Comparison of ENCODE assay signal across 1 cellular context in the genomic region with DNA sequence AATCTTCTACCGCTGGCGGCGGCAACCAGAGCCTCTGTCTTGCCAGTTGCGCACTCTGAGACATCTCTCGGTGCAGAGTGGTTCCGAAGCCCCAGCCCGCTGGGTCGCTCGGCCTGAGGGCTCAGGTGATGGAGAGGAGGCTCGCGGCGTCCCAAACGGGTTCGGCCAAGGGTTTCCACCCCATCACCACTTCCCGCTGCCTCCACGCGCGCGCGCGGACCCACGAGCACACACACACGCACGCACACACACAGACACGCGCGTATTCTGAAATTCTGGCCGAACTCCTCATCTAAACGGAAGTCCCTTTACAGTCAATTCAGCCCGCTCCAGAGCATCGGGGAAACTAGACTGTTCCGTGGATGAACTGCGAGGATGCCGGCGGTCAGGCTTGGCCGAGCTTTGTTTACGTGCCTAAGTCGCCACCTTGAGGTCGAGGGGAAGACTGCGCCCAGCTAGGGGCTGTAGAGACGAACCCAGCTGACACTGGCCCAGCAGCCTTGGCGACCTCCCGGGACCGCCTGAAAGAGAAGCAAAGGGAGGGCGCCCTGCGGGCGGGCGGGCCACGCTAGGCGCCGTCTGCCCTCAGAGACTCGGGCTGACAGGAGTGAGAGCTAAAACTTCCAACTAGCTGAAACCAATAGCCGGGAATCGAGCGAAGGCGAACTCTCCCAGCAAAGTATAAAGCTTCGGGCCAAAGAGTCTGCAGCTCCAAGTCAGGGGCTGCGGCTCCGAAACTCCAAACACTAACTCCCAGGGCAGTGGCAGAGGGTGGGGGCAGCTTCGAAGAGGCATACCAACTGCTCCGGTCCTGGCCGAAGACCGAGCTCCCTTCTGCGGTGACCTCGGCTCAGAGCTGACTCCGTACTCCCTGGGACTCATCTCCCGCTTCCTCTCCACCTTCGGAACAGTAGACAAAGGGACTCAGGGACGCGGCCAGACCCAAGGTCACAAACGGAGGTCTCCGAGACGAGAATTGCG.
TF ChIP-seq lines count a peak whose summit lies in the region.

No MANE protein-coding gene starts in this region.

TF ChIP-seq in HepG2, 621 proteins besides CTCF, POLR2A, EP300 and RAD21 (continued from another document and continues in another):
- TF ChIP-seq ZNF292 (CRISPR knock-in tag; IDR thresholded peaks at IDR 0.05; ENCODE audit: borderline replicate concordance, low read depth): 0 out of 2 replicates have a peak, but pooled peaks have one; percentile 32
- TF ChIP-seq, protein P1, sequence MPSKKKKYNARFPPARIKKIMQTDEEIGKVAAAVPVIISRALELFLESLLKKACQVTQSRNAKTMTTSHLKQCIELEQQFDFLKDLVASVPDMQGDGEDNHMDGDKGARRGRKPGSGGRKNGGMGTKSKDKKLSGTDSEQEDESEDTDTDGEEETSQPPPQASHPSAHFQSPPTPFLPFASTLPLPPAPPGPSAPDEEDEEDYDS (CRISPR knock-in tag; IDR thresholded peaks at IDR 0.05): no peak
- TF ChIP-seq SOX13 (IDR thresholded peaks at IDR 0.05): no peak
- TF ChIP-seq SOX13 (CRISPR knock-in tag; conservative IDR thresholded peaks at IDR 0.05 in 1 of 2, IDR thresholded peaks at IDR 0.05 in 1 of 2): no peak; a peak in 1 of 4 replicates
- TF ChIP-seq YY1 (IDR thresholded peaks at IDR 0.05; ENCODE audit: insufficient read depth, insufficient replicate concordance, low read depth, low read length): no peak
- TF ChIP-seq SOX6 (IDR thresholded peaks at IDR 0.05): no peak
- peak; percentile 48 for TF ChIP-seq SOX6 (CRISPR knock-in tag; IDR thresholded peaks at IDR 0.05)
- no peak for TF ChIP-seq SRSF1 (optimal IDR thresholded peaks at IDR 0.05; ENCODE audit: low read depth, low read length)
- TF ChIP-seq, protein P2, sequence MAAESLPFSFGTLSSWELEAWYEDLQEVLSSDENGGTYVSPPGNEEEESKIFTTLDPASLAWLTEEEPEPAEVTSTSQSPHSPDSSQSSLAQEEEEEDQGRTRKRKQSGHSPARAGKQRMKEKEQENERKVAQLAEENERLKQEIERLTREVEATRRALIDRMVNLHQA (CRISPR knock-in tag; IDR thresholded peaks at IDR 0.05): no peak
- TF ChIP-seq, protein P3, sequence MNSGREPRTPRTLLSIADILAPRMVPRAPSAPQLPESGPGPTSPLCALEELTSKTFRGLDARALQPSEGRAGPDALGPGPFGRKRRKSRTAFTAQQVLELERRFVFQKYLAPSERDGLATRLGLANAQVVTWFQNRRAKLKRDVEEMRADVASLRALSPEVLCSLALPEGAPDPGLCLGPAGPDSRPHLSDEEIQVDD (CRISPR knock-in tag; IDR thresholded peaks at IDR 0.05; ENCODE audit: borderline replicate concordance): no peak
- TF ChIP-seq EEA1 (CRISPR knock-in tag; IDR thresholded peaks at IDR 0.05; ENCODE audit: borderline replicate concordance): no peak
- no peak for TF ChIP-seq NONO (IDR thresholded peaks at IDR 0.05)
- peak; percentile 54; the same call in 1 of the 2 replicates for TF ChIP-seq NONO (CRISPR knock-in tag; conservative IDR thresholded peaks at IDR 0.05)
- no peak for TF ChIP-seq ELF4 (CRISPR knock-in tag; IDR thresholded peaks at IDR 0.05; ENCODE audit: borderline replicate concordance)
- no peak for TF ChIP-seq ZNF563 (CRISPR knock-in tag; IDR thresholded peaks at IDR 0.05)
- TF ChIP-seq ZNF430 (CRISPR knock-in tag; IDR thresholded peaks at IDR 0.05): 0 out of 2 replicates have a peak, but pooled peaks have one; percentile 27
- TF ChIP-seq, protein P4, sequence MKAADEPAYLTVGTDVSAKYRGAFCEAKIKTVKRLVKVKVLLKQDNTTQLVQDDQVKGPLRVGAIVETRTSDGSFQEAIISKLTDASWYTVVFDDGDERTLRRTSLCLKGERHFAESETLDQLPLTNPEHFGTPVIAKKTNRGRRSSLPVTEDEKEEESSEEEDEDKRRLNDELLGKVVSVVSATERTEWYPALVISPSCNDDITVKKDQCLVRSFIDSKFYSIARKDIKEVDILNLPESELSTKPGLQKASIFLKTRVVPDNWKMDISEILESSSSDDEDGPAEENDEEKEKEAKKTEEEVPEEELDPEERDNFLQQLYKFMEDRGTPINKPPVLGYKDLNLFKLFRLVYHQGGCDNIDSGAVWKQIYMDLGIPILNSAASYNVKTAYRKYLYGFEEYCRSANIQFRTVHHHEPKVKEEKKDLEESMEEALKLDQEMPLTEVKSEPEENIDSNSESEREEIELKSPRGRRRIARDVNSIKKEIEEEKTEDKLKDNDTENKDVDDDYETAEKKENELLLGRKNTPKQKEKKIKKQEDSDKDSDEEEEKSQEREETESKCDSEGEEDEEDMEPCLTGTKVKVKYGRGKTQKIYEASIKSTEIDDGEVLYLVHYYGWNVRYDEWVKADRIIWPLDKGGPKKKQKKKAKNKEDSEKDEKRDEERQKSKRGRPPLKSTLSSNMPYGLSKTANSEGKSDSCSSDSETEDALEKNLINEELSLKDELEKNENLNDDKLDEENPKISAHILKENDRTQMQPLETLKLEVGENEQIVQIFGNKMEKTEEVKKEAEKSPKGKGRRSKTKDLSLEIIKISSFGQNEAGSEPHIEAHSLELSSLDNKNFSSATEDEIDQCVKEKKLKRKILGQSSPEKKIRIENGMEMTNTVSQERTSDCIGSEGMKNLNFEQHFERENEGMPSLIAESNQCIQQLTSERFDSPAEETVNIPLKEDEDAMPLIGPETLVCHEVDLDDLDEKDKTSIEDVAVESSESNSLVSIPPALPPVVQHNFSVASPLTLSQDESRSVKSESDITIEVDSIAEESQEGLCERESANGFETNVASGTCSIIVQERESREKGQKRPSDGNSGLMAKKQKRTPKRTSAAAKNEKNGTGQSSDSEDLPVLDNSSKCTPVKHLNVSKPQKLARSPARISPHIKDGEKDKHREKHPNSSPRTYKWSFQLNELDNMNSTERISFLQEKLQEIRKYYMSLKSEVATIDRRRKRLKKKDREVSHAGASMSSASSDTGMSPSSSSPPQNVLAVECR (CRISPR knock-in tag; IDR thresholded peaks at IDR 0.05; ENCODE audit: borderline replicate concordance): 0 out of 2 replicates have a peak, but pooled peaks have one; percentile 35
- TF ChIP-seq, protein P5, sequence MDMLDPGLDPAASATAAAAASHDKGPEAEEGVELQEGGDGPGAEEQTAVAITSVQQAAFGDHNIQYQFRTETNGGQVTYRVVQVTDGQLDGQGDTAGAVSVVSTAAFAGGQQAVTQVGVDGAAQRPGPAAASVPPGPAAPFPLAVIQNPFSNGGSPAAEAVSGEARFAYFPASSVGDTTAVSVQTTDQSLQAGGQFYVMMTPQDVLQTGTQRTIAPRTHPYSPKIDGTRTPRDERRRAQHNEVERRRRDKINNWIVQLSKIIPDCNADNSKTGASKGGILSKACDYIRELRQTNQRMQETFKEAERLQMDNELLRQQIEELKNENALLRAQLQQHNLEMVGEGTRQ (IDR thresholded peaks at IDR 0.05; ENCODE audit: low read depth, low read length): no peak
- TF ChIP-seq, protein P5 (CRISPR knock-in tag; IDR thresholded peaks at IDR 0.05; ENCODE audit: borderline replicate concordance): no peak
- TF ChIP-seq ZBTB8A (CRISPR knock-in tag; IDR thresholded peaks at IDR 0.05; ENCODE audit: borderline replicate concordance, low read depth): no peak
- TF ChIP-seq POLR2AphosphoS2 (IDR thresholded peaks at IDR 0.05; ENCODE audit: low read depth, low read length): no peak
- TF ChIP-seq ZNF598 (CRISPR knock-in tag; IDR thresholded peaks at IDR 0.05; ENCODE audit: borderline replicate concordance): peak; percentile 79; the same call in 1 of the 2 replicates
- TF ChIP-seq EHMT2 (IDR thresholded peaks at IDR 0.05; ENCODE audit: borderline replicate concordance, low read depth, low read length): no peak
- TF ChIP-seq HDAC1 (CRISPR knock-in tag; IDR thresholded peaks at IDR 0.05): peak; percentile 25; the same call in 1 of the 2 replicates
- TF ChIP-seq, protein P6, sequence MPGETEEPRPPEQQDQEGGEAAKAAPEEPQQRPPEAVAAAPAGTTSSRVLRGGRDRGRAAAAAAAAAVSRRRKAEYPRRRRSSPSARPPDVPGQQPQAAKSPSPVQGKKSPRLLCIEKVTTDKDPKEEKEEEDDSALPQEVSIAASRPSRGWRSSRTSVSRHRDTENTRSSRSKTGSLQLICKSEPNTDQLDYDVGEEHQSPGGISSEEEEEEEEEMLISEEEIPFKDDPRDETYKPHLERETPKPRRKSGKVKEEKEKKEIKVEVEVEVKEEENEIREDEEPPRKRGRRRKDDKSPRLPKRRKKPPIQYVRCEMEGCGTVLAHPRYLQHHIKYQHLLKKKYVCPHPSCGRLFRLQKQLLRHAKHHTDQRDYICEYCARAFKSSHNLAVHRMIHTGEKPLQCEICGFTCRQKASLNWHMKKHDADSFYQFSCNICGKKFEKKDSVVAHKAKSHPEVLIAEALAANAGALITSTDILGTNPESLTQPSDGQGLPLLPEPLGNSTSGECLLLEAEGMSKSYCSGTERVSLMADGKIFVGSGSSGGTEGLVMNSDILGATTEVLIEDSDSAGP (CRISPR knock-in tag; IDR thresholded peaks at IDR 0.05; ENCODE audit: borderline replicate concordance): peak; percentile 43; the same call in 1 of the 2 replicates
- no peak for TF ChIP-seq ZNF138 (CRISPR knock-in tag; IDR thresholded peaks at IDR 0.05; ENCODE audit: low read depth)
- TF ChIP-seq FOSL2 (CRISPR knock-in tag; IDR thresholded peaks at IDR 0.05): peak; percentile 26; the same call in 1 of the 2 replicates
- TF ChIP-seq, protein P7, sequence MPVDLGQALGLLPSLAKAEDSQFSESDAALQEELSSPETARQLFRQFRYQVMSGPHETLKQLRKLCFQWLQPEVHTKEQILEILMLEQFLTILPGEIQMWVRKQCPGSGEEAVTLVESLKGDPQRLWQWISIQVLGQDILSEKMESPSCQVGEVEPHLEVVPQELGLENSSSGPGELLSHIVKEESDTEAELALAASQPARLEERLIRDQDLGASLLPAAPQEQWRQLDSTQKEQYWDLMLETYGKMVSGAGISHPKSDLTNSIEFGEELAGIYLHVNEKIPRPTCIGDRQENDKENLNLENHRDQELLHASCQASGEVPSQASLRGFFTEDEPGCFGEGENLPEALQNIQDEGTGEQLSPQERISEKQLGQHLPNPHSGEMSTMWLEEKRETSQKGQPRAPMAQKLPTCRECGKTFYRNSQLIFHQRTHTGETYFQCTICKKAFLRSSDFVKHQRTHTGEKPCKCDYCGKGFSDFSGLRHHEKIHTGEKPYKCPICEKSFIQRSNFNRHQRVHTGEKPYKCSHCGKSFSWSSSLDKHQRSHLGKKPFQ (CRISPR knock-in tag; IDR thresholded peaks at IDR 0.05; ENCODE audit: insufficient replicate concordance): no peak
- TF ChIP-seq ZNF180 (CRISPR knock-in tag; IDR thresholded peaks at IDR 0.05; ENCODE audit: borderline replicate concordance, low read depth): no peak
- TF ChIP-seq, protein P8, sequence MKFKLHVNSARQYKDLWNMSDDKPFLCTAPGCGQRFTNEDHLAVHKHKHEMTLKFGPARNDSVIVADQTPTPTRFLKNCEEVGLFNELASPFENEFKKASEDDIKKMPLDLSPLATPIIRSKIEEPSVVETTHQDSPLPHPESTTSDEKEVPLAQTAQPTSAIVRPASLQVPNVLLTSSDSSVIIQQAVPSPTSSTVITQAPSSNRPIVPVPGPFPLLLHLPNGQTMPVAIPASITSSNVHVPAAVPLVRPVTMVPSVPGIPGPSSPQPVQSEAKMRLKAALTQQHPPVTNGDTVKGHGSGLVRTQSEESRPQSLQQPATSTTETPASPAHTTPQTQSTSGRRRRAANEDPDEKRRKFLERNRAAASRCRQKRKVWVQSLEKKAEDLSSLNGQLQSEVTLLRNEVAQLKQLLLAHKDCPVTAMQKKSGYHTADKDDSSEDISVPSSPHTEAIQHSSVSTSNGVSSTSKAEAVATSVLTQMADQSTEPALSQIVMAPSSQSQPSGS (CRISPR knock-in tag; IDR thresholded peaks at IDR 0.05): no peak; the same call in 1 of the 2 replicates
- TF ChIP-seq, protein P9, sequence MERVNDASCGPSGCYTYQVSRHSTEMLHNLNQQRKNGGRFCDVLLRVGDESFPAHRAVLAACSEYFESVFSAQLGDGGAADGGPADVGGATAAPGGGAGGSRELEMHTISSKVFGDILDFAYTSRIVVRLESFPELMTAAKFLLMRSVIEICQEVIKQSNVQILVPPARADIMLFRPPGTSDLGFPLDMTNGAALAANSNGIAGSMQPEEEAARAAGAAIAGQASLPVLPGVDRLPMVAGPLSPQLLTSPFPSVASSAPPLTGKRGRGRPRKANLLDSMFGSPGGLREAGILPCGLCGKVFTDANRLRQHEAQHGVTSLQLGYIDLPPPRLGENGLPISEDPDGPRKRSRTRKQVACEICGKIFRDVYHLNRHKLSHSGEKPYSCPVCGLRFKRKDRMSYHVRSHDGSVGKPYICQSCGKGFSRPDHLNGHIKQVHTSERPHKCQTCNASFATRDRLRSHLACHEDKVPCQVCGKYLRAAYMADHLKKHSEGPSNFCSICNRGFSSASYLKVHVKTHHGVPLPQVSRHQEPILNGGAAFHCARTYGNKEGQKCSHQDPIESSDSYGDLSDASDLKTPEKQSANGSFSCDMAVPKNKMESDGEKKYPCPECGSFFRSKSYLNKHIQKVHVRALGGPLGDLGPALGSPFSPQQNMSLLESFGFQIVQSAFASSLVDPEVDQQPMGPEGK (CRISPR knock-in tag; IDR thresholded peaks at IDR 0.05): peak; percentile 29; the same call in 1 of the 2 replicates
- no peak; the same call in 1 of the 2 replicates for TF ChIP-seq NFKBIZ (CRISPR knock-in tag; IDR thresholded peaks at IDR 0.05)
- TF ChIP-seq MEIS2 (CRISPR knock-in tag; IDR thresholded peaks at IDR 0.05): peak; percentile 44; the same call in 1 of the 2 replicates
- TF ChIP-seq, protein P10, sequence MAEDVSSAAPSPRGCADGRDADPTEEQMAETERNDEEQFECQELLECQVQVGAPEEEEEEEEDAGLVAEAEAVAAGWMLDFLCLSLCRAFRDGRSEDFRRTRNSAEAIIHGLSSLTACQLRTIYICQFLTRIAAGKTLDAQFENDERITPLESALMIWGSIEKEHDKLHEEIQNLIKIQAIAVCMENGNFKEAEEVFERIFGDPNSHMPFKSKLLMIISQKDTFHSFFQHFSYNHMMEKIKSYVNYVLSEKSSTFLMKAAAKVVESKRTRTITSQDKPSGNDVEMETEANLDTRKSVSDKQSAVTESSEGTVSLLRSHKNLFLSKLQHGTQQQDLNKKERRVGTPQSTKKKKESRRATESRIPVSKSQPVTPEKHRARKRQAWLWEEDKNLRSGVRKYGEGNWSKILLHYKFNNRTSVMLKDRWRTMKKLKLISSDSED (CRISPR knock-in tag; IDR thresholded peaks at IDR 0.05): no peak
- TF ChIP-seq, protein P11, sequence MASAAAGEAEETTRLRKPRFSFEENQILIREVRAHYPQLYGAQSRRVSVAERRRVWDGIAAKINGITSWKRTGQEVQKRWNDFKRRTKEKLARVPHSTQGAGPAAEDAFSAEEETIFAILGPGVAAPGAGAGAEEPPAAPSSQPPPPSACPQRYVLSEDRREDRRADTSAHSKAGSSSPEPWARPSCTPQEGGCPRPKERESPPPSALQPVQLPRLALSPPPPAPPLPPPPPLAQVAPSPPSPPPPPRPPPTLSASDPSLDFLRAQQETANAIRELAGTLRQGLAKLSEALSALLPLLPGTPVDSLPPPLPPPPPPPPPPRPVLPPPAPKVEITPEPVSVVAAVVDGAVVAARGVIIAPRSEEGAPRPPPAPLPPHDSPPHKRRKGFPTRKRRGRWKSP (CRISPR knock-in tag; IDR thresholded peaks at IDR 0.05): 0 out of 2 replicates have a peak, but pooled peaks have one; percentile 35
